20 cellular contexts compared by ENCODE assay signal in genomic region chr6:157621401-157621800, GRCh38.
"Had no signal": no experiment of that assay in that cellular context is flagged by ENCODE, and none has a peak within 500 bp of the region (broad histone marks: within the 10 kb centered on the region; RNA-seq: fewer than 3 reads in every experiment).

No MANE protein-coding gene starts in this region.

- DNase-seq: activated CD4-positive, alpha-beta T cell treated with anti-CD3 and anti-CD28 coated beads for 4 hours; activated CD4-positive, alpha-beta T cell treated with anti-CD3 and anti-CD28 coated beads, Interleukin-2, amount 50 U/mL, for 4 hours; activated CD8-positive, alpha-beta T cell treated with anti-CD3 and anti-CD28 coated beads, Interleukin-2, amount 10 ng/mL, durations not matched to agents 7 days and 5 days; activated effector memory CD4-positive, alpha-beta T cell treated with Interleukin-2 at 50 U/mL for 16 hours; activated naive CD4-positive, alpha-beta T cell; activated T-cell treated with anti-CD3 and anti-CD28 coated beads, Interleukin-2, amount 50 U/mL, for 24 hours; amygdala; body of pancreas; KG1; NCI-H1092; NCI-H1417; NCI-H1694; NCI-H2029 treated with DMSO at 0.1 percent for 48 hours; NCI-H510A treated with DMSO at 0.1 percent for 48 hours; SHP77 treated with DMSO at 0.1 percent for 48 hours had no signal

- H3K9me3 Mint-ChIP-seq: central memory CD8-positive, alpha-beta T cell had no signal

- ATAC-seq: activated CD4-positive, CD25-positive, alpha-beta regulatory T cell treated with anti-CD3 and anti-CD28 coated beads, Interleukin-2, amount 50 U/mL, for 24 hours; activated CD8-positive, alpha-beta T cell treated with anti-CD3 and anti-CD28 coated beads, Interleukin-2, amount 10 ng/mL, durations not matched to agents 7 days and 5 days had no signal

- H3K27ac Mint-ChIP-seq: activated CD8-positive, alpha-beta T cell treated with anti-CD3 and anti-CD28 coated beads, Interleukin-2, amount 10 ng/mL, durations not matched to agents 7 days and 5 days; activated naive CD8-positive, alpha-beta T cell; activated T-cell treated with anti-CD3 and anti-CD28 coated beads, Interleukin-2, amount 50 U/mL, for 24 hours; activated T-helper 1 cell treated with anti-CD3 and anti-CD28 coated beads, Interleukin-12 subunit alpha, Interleukin-12 subunit beta, Interleukin-2, Interleukin-4 antibody, amounts not matched to agents 30 ng/mL and 10 ng/mL and 1 ng/mL, durations not matched to agents 14 hours and 24 hours and 36 hours; T-helper 1 cell treated with Interleukin-12 subunit alpha and Interleukin-12 subunit beta and Interleukin-4 antibody, amounts not matched to agents 30 μg/mL and 1 μg/mL, for 36 hours had no signal

- H3K36me3 Mint-ChIP-seq: activated naive CD8-positive, alpha-beta T cell had no signal
